ENCODE assay signal across 8 cellular contexts in the genomic region with DNA sequence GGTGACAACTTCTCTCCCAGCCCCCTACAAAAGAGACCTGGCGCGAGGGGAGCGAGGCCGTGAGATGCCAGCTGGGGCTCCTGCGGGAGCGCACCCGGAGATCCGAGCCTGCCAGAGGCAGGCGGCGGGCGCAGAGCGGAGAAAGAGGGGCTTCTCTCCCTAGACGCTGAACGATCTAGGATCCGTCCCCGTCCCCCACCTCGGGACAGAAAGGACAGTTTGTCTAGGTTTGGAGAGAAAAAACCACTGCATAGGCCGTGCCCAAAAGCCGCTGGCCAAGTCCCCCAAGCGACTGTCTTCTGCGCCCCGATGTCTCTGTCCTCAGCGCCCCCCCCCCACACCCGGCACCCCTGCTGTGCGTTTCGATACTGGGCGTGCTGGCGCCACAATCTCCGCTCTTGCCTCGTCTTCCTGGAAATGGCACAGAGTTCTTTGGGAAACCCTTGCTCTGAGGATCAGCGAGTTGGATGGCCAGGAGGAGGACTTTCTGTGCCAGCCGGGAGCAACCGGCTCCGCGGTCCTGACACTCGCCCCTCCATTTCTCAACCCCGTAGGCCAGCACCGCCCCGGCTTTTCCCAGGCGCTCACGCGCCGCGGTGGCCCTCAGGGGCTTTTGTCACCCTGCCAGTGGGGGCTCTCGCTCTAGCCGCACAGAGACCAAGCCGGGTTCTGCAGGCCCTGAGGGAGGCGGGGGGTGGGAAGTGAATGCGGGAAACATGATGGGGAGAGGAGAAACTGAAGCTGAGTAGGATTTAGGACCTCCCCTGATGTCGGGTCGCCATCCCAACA. TPM values are rescaled to one million over a fixed set of nuclear protein-coding genes. Genes with fewer than 3 reads are reported as not detected.
DNase-seq lines count a peak whose midpoint lies in the region; ATAC-seq and TF ChIP-seq lines count a peak whose summit lies in the region.

No MANE protein-coding gene starts in this region.

- DNase-seq in AG04450 (ENCODE audit: low read depth, low spot score) (no peak), H7 (peak; percentile 78), cardiac fibroblast (ENCODE audit: low read depth in 2 of 2) (no peak), mesenchymal stem cell (peak; percentile 18), NCI-H510A treated with DMSO at 0.1 percent for 48 hours (lab: John Stamatoyannopoulos, UW) (no peak), GDM1 (lab: John Stamatoyannopoulos, UW) (no peak), Ammon's horn (ENCODE audit: low spot score) (no peak)

- no peaks in the 10 kb centered on the region for H3K79me1 ChIP-seq in mesenchymal stem cell (replicated peaks; ENCODE audit: low read length, poor library complexity, severe bottlenecking)

- H3K4me3 ChIP-seq in AG04450 (ENCODE audit: low read depth, low read length) (peak overlapping the region; percentile 57), H7 (ENCODE audit: insufficient read depth, low read depth, low read length) (peak overlapping the region; percentile 67), cardiac fibroblast (replicated peaks in 1 of 2; ENCODE audit: low read depth in 2 of 2, low read length in 2 of 2) (peak overlapping the region; percentile 32 to 38), mesenchymal stem cell (ENCODE audit: insufficient read depth in 1 of 2, low read depth in 1 of 2, low read length in 2 of 2) (peak overlapping the region; percentile 52 to 76)

- ATAC-seq in GM18867 (IDR thresholded peaks at IDR 0.05; ENCODE audit: unreplicated experiment), result no peak

- no peak overlapping the region for H2AFZ ChIP-seq in mesenchymal stem cell (ENCODE audit: low read depth, low read length)

- H3K14ac ChIP-seq in mesenchymal stem cell (ENCODE audit: low read length in 2 of 2), result no peak overlapping the region

- H3K36me3 ChIP-seq in H7 (replicated peaks; ENCODE audit: control insufficient read depth, insufficient read depth, low read length) (no peaks in the 10 kb centered on the region), mesenchymal stem cell (ENCODE audit: control insufficient read depth in 1 of 2, insufficient read depth in 2 of 2, low read depth in 1 of 2, low read length in 2 of 2) (no peaks in the 10 kb centered on the region)

- no peak for TF ChIP-seq CTCF in AG04450 (IDR thresholded peaks at IDR 0.05; ENCODE audit: low read depth, low read length)
- no peak for TF ChIP-seq CTCF in cardiac fibroblast (IDR thresholded peaks at IDR 0.05; ENCODE audit: low read depth, low read length)

- H2BK120ac ChIP-seq in mesenchymal stem cell (ENCODE audit: low read depth, low read length), result no peak overlapping the region

- H2BK5ac ChIP-seq in mesenchymal stem cell (ENCODE audit: low read depth, low read length, poor library complexity, severe bottlenecking), result no peak overlapping the region

- WGBS in mesenchymal stem cell, result 1% methylated on average over 41 of the region's 51 CpGs

- no peak overlapping the region for H2AK5ac ChIP-seq in mesenchymal stem cell (ENCODE audit: low read length, severe bottlenecking)

- peaks cover 25% of the 10 kb centered on the region for H3K4me1 ChIP-seq in mesenchymal stem cell (ENCODE audit: control insufficient read depth, insufficient read depth, low read depth, low read length)

- peak overlapping the region; percentile 99 for H3K4me2 ChIP-seq in mesenchymal stem cell (ENCODE audit: low read length, poor library complexity, severe bottlenecking)

- no peak overlapping the region for H3K18ac ChIP-seq in mesenchymal stem cell (ENCODE audit: low read depth in 1 of 2, low read length in 2 of 2)

- H4K91ac ChIP-seq in mesenchymal stem cell (ENCODE audit: low read length), result no peak overlapping the region

- no peak overlapping the region for H2BK15ac ChIP-seq in mesenchymal stem cell (ENCODE audit: low read depth, poor library complexity, severe bottlenecking)

- POLR2A ChIA-PET in AG04450 (lab: Yijun Ruan, JAX), result interaction anchor here (0.6 kb wide), 1 partner anchor 30 kb away, joined by 3 read pairs; no protein-coding TSS in a partner anchor

- H4K8ac ChIP-seq in mesenchymal stem cell (ENCODE audit: low read length), result no peak overlapping the region

- H3K27me3 ChIP-seq in AG04450 (ENCODE audit: control insufficient read depth, insufficient read depth, low read length), result peaks cover 71% of the 10 kb centered on the region
- H3K27me3 ChIP-seq in H7 (ENCODE audit: control insufficient read depth, insufficient read depth, low read length), result peaks cover 51% of the 10 kb centered on the region
- peaks cover 68 to 76% of the 10 kb centered on the region in 2 experiments for H3K27me3 ChIP-seq in mesenchymal stem cell (ENCODE audit: control insufficient read depth in 1 of 2, insufficient read depth in 1 of 2, low read length in 2 of 2)

- H3K27ac ChIP-seq in AG04450 (ENCODE audit: low read depth, low read length) (no peak overlapping the region), mesenchymal stem cell (ENCODE audit: low read length, poor library complexity, severe bottlenecking) (no peak overlapping the region)

- no peak overlapping the region for H3K4ac ChIP-seq in mesenchymal stem cell (ENCODE audit: low read depth in 1 of 2, low read length in 2 of 2)

- H3K23ac ChIP-seq in mesenchymal stem cell (ENCODE audit: low read length in 2 of 2), result no peak overlapping the region

- peak overlapping the region; percentile 43 for H3K9ac ChIP-seq in mesenchymal stem cell (ENCODE audit: low read length)

- H3K9me3 ChIP-seq in AG04450 (ENCODE audit: control insufficient read depth, insufficient read depth, low read length), result no peaks in the 10 kb centered on the region; the same call in 1 of the 2 replicates
- H3K9me3 ChIP-seq in mesenchymal stem cell (ENCODE audit: control insufficient read depth, low read length), result peaks cover 3% of the 10 kb centered on the region

- CTCF ChIA-PET in AG04450 (lab: Charles Lee), result interaction anchor here (0.7 to 3.5 kb wide), 5 partner anchors 9 to 608 kb away, joined by 3 to 18 read pairs (median 8); no protein-coding TSS in a partner anchor

- H2BK12ac ChIP-seq in mesenchymal stem cell (ENCODE audit: low read length in 2 of 2), result no peak overlapping the region

RNA-seq across cellular contexts. Expression of a gene that starts 1.0 kb away (rescaled TPM):
- polyA plus RNA-seq in AG04450 (2011; rRNA removed), result 0.11 and 0.15 TPM in 2 replicates
- polyA minus RNA-seq in AG04450 (2011; rRNA and poly(A)+ RNA removed), result 0.22 and 0.28 TPM in 2 replicates
- total RNA-seq in H7 (2014; rRNA removed; shearing (Covaris generic)), result 1.3 and 2.5 TPM in 2 replicates
- 0.03 TPM for polyA plus RNA-seq in mesenchymal stem cell (2013, experiment 1 of 2)
- polyA plus RNA-seq in mesenchymal stem cell (2013, experiment 2 of 2), result 0.12 TPM

RNA-seq across cellular contexts. Expression of a gene that starts 27.0 kb away (rescaled TPM):
- 30.2 and 36.9 TPM in 2 replicates for polyA plus RNA-seq in AG04450 (2011; rRNA removed)
- polyA minus RNA-seq in AG04450 (2011; rRNA and poly(A)+ RNA removed), result 42.8 and 59.6 TPM in 2 replicates
- total RNA-seq in H7 (2014; rRNA removed; shearing (Covaris generic)), result 12.9 and 20.4 TPM in 2 replicates
- 39.7 TPM for polyA plus RNA-seq in mesenchymal stem cell (2013, experiment 1 of 2)
- 37.5 TPM for polyA plus RNA-seq in mesenchymal stem cell (2013, experiment 2 of 2)

Comparison
In these comparisons a context has a peak if more than half of its experiments do, and no peak if none do; other contexts are left out.
1. DNase-seq: peak in H7 (single experiment) and mesenchymal stem cell (single experiment); none in AG04450 (single experiment), cardiac fibroblast (0 of 2), NCI-H510A treated with DMSO at 0.1 percent for 48 hours (single experiment), GDM1 (single experiment) and Ammon's horn (single experiment).
2. Peak in every context shown above with its lines, with median percentiles within 50 percentile points of each other: H3K4me3 ChIP-seq.